19 cellular contexts compared by ENCODE assay signal in genomic region chr12:130084359-130084758, GRCh38.
"Had no signal": no experiment of that assay in that cellular context is flagged by ENCODE, and none has a peak within 500 bp of the region (broad histone marks: within the 10 kb centered on the region; RNA-seq: fewer than 3 reads in every experiment).

No MANE protein-coding gene starts in this region.

- H3K27ac ChIP-seq: spleen, tibial nerve, uterus had no signal

- H3K36me3 ChIP-seq: esophagus squamous epithelium, left lung, spleen, tibial nerve, uterus had no signal

- ATAC-seq: left lung, right cardiac atrium had no signal

- DNase-seq: activated CD4-positive, alpha-beta T cell treated with anti-CD3 and anti-CD28 coated beads for 48 hours; activated CD4-positive, alpha-beta T cell treated with anti-CD3 and anti-CD28 coated beads, Interleukin-2, amount 50 U/mL, for 48 hours; activated CD8-positive, alpha-beta memory T cell treated with anti-CD3 and anti-CD28 coated beads for 24 hours; activated effector memory CD4-positive, alpha-beta T cell treated with Interleukin-2 at 50 U/mL for 16 hours; activated naive CD4-positive, alpha-beta T cell treated with Interleukin-2 at 50 U/mL for 16 hours; anterior cingulate cortex; dermis blood vessel endothelial cell; effector CD4-positive, alpha-beta T cell; esophagus squamous epithelium; foreskin melanocyte; left lung; naive B cell; occipital lobe; right cardiac atrium; spleen; stimulated activated naive CD4-positive, alpha-beta T cell treated with Interleukin-2 at 50 U/mL for 16 hours; T-helper 1 cell; uterus had no signal

- H3K4me1 ChIP-seq: spleen, tibial nerve, uterus had no signal

- H3K27me3 ChIP-seq: esophagus squamous epithelium, uterus had no signal

- H3K9me3 ChIP-seq: esophagus squamous epithelium, left lung, tibial nerve, uterus had no signal

- H3K4me3 ChIP-seq: esophagus squamous epithelium, left lung, spleen, tibial nerve, uterus had no signal
